31 cellular contexts compared by ENCODE assay signal in genomic region chr9:14912849-14913248, GRCh38. TPM values are rescaled to one million over a fixed set of nuclear protein-coding genes. Genes with fewer than 3 reads are reported as not detected.
"Had no signal": no experiment of that assay in that cellular context is flagged by ENCODE, and none has a peak within 500 bp of the region (broad histone marks: within the 10 kb centered on the region; RNA-seq: fewer than 3 reads in every experiment).

No MANE protein-coding gene starts in this region.

- H3K27ac Mint-ChIP-seq: activated CD4-positive, alpha-beta memory T cell treated with anti-CD3 and anti-CD28 coated beads for 36 hours; activated CD4-positive, alpha-beta T cell treated with anti-CD3 and anti-CD28 coated beads, Interleukin-2, amount 10 ng/mL, durations not matched to agents 7 days and 5 days; activated naive CD4-positive, alpha-beta T cell treated with anti-CD3 and anti-CD28 coated beads, Interleukin-2, amount 50 U/mL, for 72 hours; activated naive CD8-positive, alpha-beta T cell treated with anti-CD3 and anti-CD28 coated beads, Interleukin-2, amount 50 U/mL, for 24 hours; T-helper 17 cell had no signal

- H3K4me3 Mint-ChIP-seq: activated CD4-positive, alpha-beta memory T cell treated with anti-CD3 and anti-CD28 coated beads for 36 hours; activated CD4-positive, alpha-beta T cell treated with anti-CD3 and anti-CD28 coated beads, Interleukin-2, amount 10 ng/mL, durations not matched to agents 7 days and 5 days; activated naive CD8-positive, alpha-beta T cell treated with anti-CD3 and anti-CD28 coated beads, Interleukin-2, amount 50 U/mL, for 24 hours; activated T-cell treated with anti-CD3 and anti-CD28 coated beads, Interleukin-2, amount 50 U/mL, for 4 hours; T-helper 17 cell had no signal

- H3K36me3 Mint-ChIP-seq: activated CD4-positive, alpha-beta memory T cell treated with anti-CD3 and anti-CD28 coated beads for 36 hours; activated naive CD4-positive, alpha-beta T cell treated with anti-CD3 and anti-CD28 coated beads, Interleukin-2, amount 50 U/mL, for 72 hours had no signal

- H3K4me3 ChIP-seq: ascending aorta, body of pancreas, MG63 had no signal

- H3K27me3 ChIP-seq: ascending aorta, body of pancreas had no signal

- H3K27ac ChIP-seq: ascending aorta had no signal

- H3K9me3 Mint-ChIP-seq: activated CD4-positive, alpha-beta memory T cell treated with anti-CD3 and anti-CD28 coated beads for 36 hours; activated CD4-positive, alpha-beta T cell treated with anti-CD3 and anti-CD28 coated beads, Interleukin-2, amount 10 ng/mL, durations not matched to agents 7 days and 5 days; activated naive CD4-positive, alpha-beta T cell treated with anti-CD3 and anti-CD28 coated beads, Interleukin-2, amount 50 U/mL, for 72 hours; activated naive CD8-positive, alpha-beta T cell treated with anti-CD3 and anti-CD28 coated beads, Interleukin-2, amount 50 U/mL, for 24 hours; activated T-cell treated with anti-CD3 and anti-CD28 coated beads, Interleukin-2, amount 50 U/mL, for 4 hours had no signal

- FAIRE-seq: bronchial epithelial cell, RCC 7860, TTC549 had no signal

- H3K36me3 ChIP-seq: ascending aorta, MG63 had no signal

- H3K9me3 ChIP-seq: ascending aorta, body of pancreas, MG63 had no signal

- ATAC-seq: activated naive CD4-positive, alpha-beta T cell treated with anti-CD3 and anti-CD28 coated beads, Interleukin-2, amount 50 U/mL, for 72 hours; activated naive CD8-positive, alpha-beta T cell treated with anti-CD3 and anti-CD28 coated beads, Interleukin-2, amount 50 U/mL, for 24 hours; activated T-cell treated with anti-CD3 and anti-CD28 coated beads, Interleukin-2, amount 50 U/mL, for 4 hours; body of pancreas; PC-3; T-helper 17 cell had no signal

- H3K4me1 Mint-ChIP-seq: activated CD4-positive, alpha-beta T cell treated with anti-CD3 and anti-CD28 coated beads, Interleukin-2, amount 10 ng/mL, durations not matched to agents 7 days and 5 days; activated naive CD8-positive, alpha-beta T cell treated with anti-CD3 and anti-CD28 coated beads, Interleukin-2, amount 50 U/mL, for 24 hours; T-helper 17 cell had no signal

- H3K27me3 Mint-ChIP-seq: activated CD4-positive, alpha-beta memory T cell treated with anti-CD3 and anti-CD28 coated beads for 36 hours; activated CD4-positive, alpha-beta T cell treated with anti-CD3 and anti-CD28 coated beads, Interleukin-2, amount 10 ng/mL, durations not matched to agents 7 days and 5 days had no signal

- DNase-seq: activated CD4-positive, alpha-beta memory T cell treated with anti-CD3 and anti-CD28 coated beads for 36 hours; activated CD4-positive, alpha-beta T cell treated with anti-CD3 and anti-CD28 coated beads, Interleukin-2, amount 10 ng/mL, durations not matched to agents 7 days and 5 days; activated CD4-positive, CD25-positive, alpha-beta regulatory T cell; activated CD8-positive, alpha-beta memory T cell treated with anti-CD3 and anti-CD28 coated beads for 24 hours; activated effector memory CD4-positive, alpha-beta T cell treated with anti-CD3 and anti-CD28 coated beads, Interleukin-2, amount 50 U/mL, for 16 hours; activated naive CD4-positive, alpha-beta T cell treated with Interleukin-2 at 50 U/mL for 16 hours; activated naive CD8-positive, alpha-beta T cell treated with anti-CD3 and anti-CD28 coated beads, Interleukin-2, amount 50 U/mL, for 24 hours; activated T-cell treated with anti-CD3 and anti-CD28 coated beads, Interleukin-2, amount 50 U/mL, for 4 hours; amniotic stem cell; body of pancreas; central memory CD4-positive, alpha-beta T cell; MG63; MV-4-11; NCI-H1092 treated with DMSO at 0.1 percent for 48 hours; NCI-H1417 treated with DMSO at 0.1 percent for 48 hours; NCI-H1694; NCI-H2029; NCI-H2107; NCI-H446 treated with DMSO at 0.1 percent for 48 hours; NCI-H524 treated with DMSO at 0.1 percent for 48 hours; NCI-H82; NK-92 treated with Interleukin-12 subunit alpha and Interleukin-12 subunit beta, amount 100 ng/mL, for 24 hours; PC-3; SHP77; T-helper 17 cell; T-helper 9 cell had no signal

RNA-seq across cellular contexts. Expression of gene FREM1, which starts 2.6 kb away (rescaled TPM):
- total RNA-seq: activated CD4-positive, alpha-beta memory T cell treated with anti-CD3 and anti-CD28 coated beads for 36 hours; activated CD4-positive, alpha-beta T cell treated with anti-CD3 and anti-CD28 coated beads, Interleukin-2, amount 10 ng/mL, durations not matched to agents 7 days and 5 days; bronchial epithelial cell; T-helper 17 cell had no signal
